ENCODE assay signal across 1 cellular context in genomic region chr16:14186007-14186953, GRCh38.
TF ChIP-seq lines count a peak whose summit lies in the region.

No MANE protein-coding gene starts in this region.

TF ChIP-seq in IMR-90, 13 proteins besides CTCF, POLR2A, EP300 and RAD21 (continued from another document):
- no peak for TF ChIP-seq ELK1 (IDR thresholded peaks at IDR 0.05; ENCODE audit: borderline replicate concordance, low read depth, low read length)
- no peak for TF ChIP-seq MXI1 (IDR thresholded peaks at IDR 0.05; ENCODE audit: borderline replicate concordance, low read depth, low read length)
- TF ChIP-seq CHD1 (IDR thresholded peaks at IDR 0.05; ENCODE audit: low read depth, low read length): no peak
